3 cellular contexts compared by ENCODE assay signal in the genomic region with DNA sequence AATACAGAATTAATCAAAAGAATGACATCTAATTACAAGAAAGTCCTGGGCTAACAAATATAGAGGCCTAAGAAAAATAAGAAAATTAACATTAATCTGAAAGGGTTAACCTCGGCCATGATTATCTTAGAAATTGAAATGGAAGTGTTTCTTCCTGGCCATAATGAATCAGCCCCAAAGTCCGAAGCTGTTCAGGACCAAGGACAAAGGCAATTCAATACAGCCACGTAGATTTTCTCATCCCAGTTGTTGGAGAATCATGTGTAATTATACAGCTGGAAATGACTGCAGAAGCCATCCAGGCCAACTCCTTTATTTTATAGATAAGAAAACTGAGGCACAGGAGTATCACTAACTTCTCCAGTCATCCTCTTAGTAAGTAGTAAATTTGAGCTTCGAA.
TF ChIP-seq lines count a peak whose summit lies in the region.

No MANE protein-coding gene starts in this region.

TF ChIP-seq in A549, 52 proteins besides CTCF, POLR2A, EP300 and RAD21:
- TF ChIP-seq ELK1 (IDR thresholded peaks at IDR 0.05; ENCODE audit: low read depth, low read length) = no peak
- peak; percentile 75 for TF ChIP-seq REST (IDR thresholded peaks at IDR 0.05)

TF ChIP-seq in GM23338, 12 proteins besides CTCF, POLR2A, EP300 and RAD21:
- TF ChIP-seq REST (IDR thresholded peaks at IDR 0.05; ENCODE audit: unreplicated experiment) (peak; percentile 60), JUNB (IDR thresholded peaks at IDR 0.05; ENCODE audit: unreplicated experiment) (no peak)

TF ChIP-seq in K562, 482 proteins besides CTCF, POLR2A, EP300 and RAD21:
- no peak for TF ChIP-seq CHD4 (IDR thresholded peaks at IDR 0.05; ENCODE audit: insufficient read depth, insufficient replicate concordance, low read depth, low read length, poor library complexity, severe bottlenecking)
- no peak for TF ChIP-seq ZNF583 (CRISPR knock-in tag; IDR thresholded peaks at IDR 0.05)
- no peak for TF ChIP-seq TRIM24 (IDR thresholded peaks at IDR 0.05)
- TF ChIP-seq EHMT2 (IDR thresholded peaks at IDR 0.05) = peak; percentile 53; the same call in 1 of the 2 replicates
